In the genomic region with DNA sequence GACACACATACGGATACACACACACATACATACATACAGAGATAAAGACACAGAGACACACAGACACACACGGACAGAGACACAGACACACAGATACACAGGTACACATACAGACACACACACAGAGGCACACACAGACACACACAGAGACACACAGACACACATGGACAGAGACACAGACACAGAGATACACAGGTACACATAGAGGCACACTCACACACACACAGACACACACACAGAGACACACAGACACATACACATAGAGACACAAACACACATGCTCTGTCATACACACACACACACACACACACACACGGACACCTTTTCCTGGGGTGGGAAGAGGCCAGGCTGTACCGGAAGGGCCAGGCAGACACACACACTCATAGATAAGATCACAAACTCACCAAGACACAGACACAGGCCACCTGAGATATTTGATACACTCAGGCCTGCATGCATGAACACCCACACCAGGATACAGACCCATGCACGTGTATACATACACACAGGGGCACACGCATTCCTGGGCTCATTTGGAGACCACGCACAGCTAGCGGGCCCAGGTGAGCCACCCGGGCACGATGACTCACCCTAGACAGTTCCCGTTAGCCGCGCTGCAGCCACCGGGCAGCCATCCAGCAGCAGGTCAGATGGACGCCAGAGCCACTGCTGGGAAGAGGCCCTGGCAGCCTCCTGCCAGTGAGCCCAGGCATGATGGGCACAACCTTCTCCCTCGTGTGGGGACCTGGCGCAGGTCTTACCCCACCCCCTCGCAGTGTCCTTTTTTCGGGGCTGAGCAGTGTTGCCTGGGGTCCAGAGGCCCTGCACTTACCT, we compare ENCODE assay signal across 13 cellular contexts. TPM values are rescaled to one million over a fixed set of nuclear protein-coding genes. Genes with fewer than 3 reads are reported as not detected.
A peak's percentile ranks its signal among the peaks of the same experiment; 100 is the strongest.
DNase-seq lines count a peak whose midpoint lies in the region; ATAC-seq and TF ChIP-seq lines count a peak whose summit lies in the region.
"Had no signal": no experiment of that assay in that cellular context is flagged by ENCODE, and none has a peak within 500 bp of the region (broad histone marks: within the 10 kb centered on the region; RNA-seq: fewer than 3 reads in every experiment).

No MANE protein-coding gene starts in this region.

- H3K4me3 ChIP-seq in ovary: no peak overlapping the region
- H3K4me3 ChIP-seq: SJSA1 had no signal

- DNase-seq in DMS53 treated with DMSO at 0.1 percent for 48 hours (lab: John Stamatoyannopoulos, UW; ENCODE audit: unreplicated experiment) (peak; percentile 20), RPMI7951 (ENCODE audit: low read depth) (peak; percentile 49), foreskin keratinocyte (peak in 1 of 2 donors; percentile 44), ovary (peak in 3 of 5 donors; percentile 35 to 54 (median 36)), COLO829 (ENCODE audit: low spot score) (no peak), AG08396 (ENCODE audit: low spot score) (no peak)
- DNase-seq: foreskin melanocyte, GDM1, HCEC 1CT, Karpas-422 had no signal

- no peaks in the 10 kb centered on the region for H3K36me3 ChIP-seq in ovary
- H3K36me3 ChIP-seq: SJSA1 had no signal

- WGBS in ovary, 3 donors: 68 to 78% (median 72%) methylated on average over 19 of the region's 19 CpGs

- H3K27me3 ChIP-seq in foreskin keratinocyte: no peaks in the 10 kb centered on the region
- no peaks in the 10 kb centered on the region for H3K27me3 ChIP-seq in ovary
- H3K27me3 ChIP-seq: SJSA1 had no signal

- ATAC-seq in foreskin keratinocyte (peak; percentile 4), HG03045 (IDR thresholded peaks at IDR 0.05; ENCODE audit: unreplicated experiment) (no peak), HG03565 (IDR thresholded peaks at IDR 0.05; ENCODE audit: unreplicated experiment) (no peak)

- no peak for TF ChIP-seq POLR2A in ovary (IDR thresholded peaks at IDR 0.05)

- no peaks in the 10 kb centered on the region for H3K9me3 ChIP-seq in ovary
- H3K9me3 ChIP-seq: SJSA1 had no signal

- intact Hi-C loops in ovary (cut with DNase I): loop anchor here in 3 of 4 donors (5.0 to 10.0 kb wide), 4 partner anchors 37 to 67 kb away; no protein-coding TSS in a partner anchor

- TF ChIP-seq CTCF in foreskin keratinocyte (conservative IDR thresholded peaks at IDR 0.05): no peak
- no peak for TF ChIP-seq CTCF in ovary (IDR thresholded peaks at IDR 0.05)

- no peak for TF ChIP-seq EP300 in ovary (IDR thresholded peaks at IDR 0.05)

- no peak overlapping the region for H3K27ac ChIP-seq in foreskin keratinocyte
- H3K27ac ChIP-seq in ovary: no peak overlapping the region
- H3K27ac ChIP-seq: SJSA1 had no signal

- H3K4me1 ChIP-seq in foreskin keratinocyte (no peaks in the 10 kb centered on the region), ovary (ENCODE audit: insufficient read depth) (peaks cover 4% of the 10 kb centered on the region)

RNA-seq across cellular contexts. Expression of gene AHNAK2, which starts 1.8 kb away (rescaled TPM):
- 3.6 and 3.7 TPM in 2 replicates for total RNA-seq in RPMI7951 (2014; rRNA removed; shearing (Covaris generic))
- total RNA-seq in foreskin keratinocyte: 183 and 225 TPM in 2 replicates
- polyA plus RNA-seq in foreskin keratinocyte: 73.0 and 79.4 TPM in 2 replicates
- 10 to 100 TPM in 3 of 7 donors, 1 to 10 TPM in 4; 1.1 to 15.6 (median 3.9) TPM for total RNA-seq in ovary
- 10 to 100 TPM in 1 of 2 donors, under 1 TPM in 1; 0.94 to 24.6 TPM for polyA plus RNA-seq in ovary

RNA-seq across cellular contexts. Expression of gene CLBA1, which starts 5.6 kb away (rescaled TPM):
- total RNA-seq in RPMI7951 (2014; rRNA removed; shearing (Covaris generic)): 3.9 and 8.2 TPM in 2 replicates
- total RNA-seq in foreskin keratinocyte (7.4 and 8.3 TPM in 2 replicates), ovary (10 to 100 TPM in 2 of 7 donors, 1 to 10 TPM in 5; 3.5 to 15.7 (median 9.6) TPM)
- polyA plus RNA-seq in foreskin keratinocyte (6.1 and 6.8 TPM in 2 replicates), ovary (1 to 10 TPM; 6.4 to 6.7 TPM)

RNA-seq across cellular contexts. Expression of gene CDCA4, which starts 40.9 kb away (rescaled TPM):
- 39.0 and 42.3 TPM in 2 replicates for total RNA-seq in RPMI7951 (2014; rRNA removed; shearing (Covaris generic))
- total RNA-seq in foreskin keratinocyte (74.1 and 81.5 TPM in 2 replicates), ovary (1 to 10 TPM; 6.3 to 9.4 (median 7.6) TPM)
- polyA plus RNA-seq in foreskin keratinocyte (70.3 TPM in 2 replicates), ovary (1 to 10 TPM; 2.9 to 7.3 TPM)

RNA-seq across cellular contexts. Expression of gene PLD4, which starts 55.3 kb away (rescaled TPM):
- not detected in 2 replicates for total RNA-seq in RPMI7951 (2014; rRNA removed; shearing (Covaris generic))
- not detected in 2 replicates for total RNA-seq in foreskin keratinocyte
- 0.02 and 0.03 TPM in 2 replicates for polyA plus RNA-seq in foreskin keratinocyte
- total RNA-seq in ovary: 1 to 10 TPM in 4 of 7 donors, under 1 TPM in 2, not detected in 1; 0.32 to 3.2 (median 1.4) TPM
- polyA plus RNA-seq in ovary: under 1 TPM; 0.12 to 0.48 TPM
- total RNA-seq: SJSA1 had no signal

Comparison
In these comparisons a context has a peak if more than half of its experiments do, and no peak if none do; other contexts are left out.
1. DNase-seq: peak in DMS53 treated with DMSO at 0.1 percent for 48 hours (single experiment), RPMI7951 (single experiment) and ovary (3 of 5); none in COLO829 (single experiment) and AG08396 (single experiment).
2. RNA of gene AHNAK2, which starts 1.8 kb away (total RNA-seq): 183 to 225 TPM in foreskin keratinocyte; 1.1 to 15.6 TPM in ovary and 3.6 to 3.7 TPM in RPMI7951; every median in the first group is over 10 times any median in the second.